ENCODE assay signal across 13 cellular contexts in genomic region chr21:17428484-17428869, GRCh38.
DNase-seq lines count a peak whose midpoint lies in the region; ATAC-seq and TF ChIP-seq lines count a peak whose summit lies in the region.
"Had no signal": no experiment of that assay in that cellular context is flagged by ENCODE, and none has a peak within 500 bp of the region (broad histone marks: within the 10 kb centered on the region; RNA-seq: fewer than 3 reads in every experiment).

No MANE protein-coding gene starts in this region.

- peaks cover 15% of the 10 kb centered on the region for H3K4me1 Mint-ChIP-seq in nephron progenitor cell
- peaks cover 0 to 2% of the 10 kb centered on the region in 2 donors for H3K4me1 Mint-ChIP-seq in stimulated activated naive B cell treated with anti-CD40 and anti-IgM and Interleukin-4, amounts not matched to agents 10 μg/mL and 1 μg/mL and 100 μg/mL, for 72 hours

- H3K27me3 Mint-ChIP-seq in nephron progenitor cell (ENCODE audit: low read depth, poor library complexity) = no peaks in the 10 kb centered on the region
- H3K27me3 Mint-ChIP-seq in stimulated activated naive B cell treated with anti-CD40 and anti-IgM and Interleukin-4, amounts not matched to agents 10 μg/mL and 1 μg/mL and 100 μg/mL, for 72 hours = peaks cover 6 to 8% of the 10 kb centered on the region in 2 donors

- H3K27ac Mint-ChIP-seq in nephron progenitor cell = no peak overlapping the region
- no peak overlapping the region for H3K27ac Mint-ChIP-seq in stimulated activated naive B cell treated with anti-CD40 and anti-IgM and Interleukin-4, amounts not matched to agents 10 μg/mL and 1 μg/mL and 100 μg/mL, for 72 hours

- peaks cover 18% of the 10 kb centered on the region for H3K9me3 Mint-ChIP-seq in nephron progenitor cell
- H3K9me3 Mint-ChIP-seq in stimulated activated naive B cell treated with anti-CD40 and anti-IgM and Interleukin-4, amounts not matched to agents 10 μg/mL and 1 μg/mL and 100 μg/mL, for 72 hours = peaks cover 4 to 10% of the 10 kb centered on the region in 2 donors

- TF ChIP-seq CTCF in nephron progenitor cell (IDR thresholded peaks at IDR 0.05) = no peak

- DNase-seq in DMS79 treated with DMSO at 0.1 percent for 48 hours (lab: John Stamatoyannopoulos, UW) (peak; percentile 64), NCI-H82 (lab: John Stamatoyannopoulos, UW) (no peak), nephron progenitor cell (no peak), A172 (ENCODE audit: low spot score) (no peak)
- DNase-seq in stimulated activated naive B cell treated with anti-CD40 and anti-IgM and Interleukin-4, amounts not matched to agents 10 μg/mL and 1 μg/mL and 100 μg/mL, for 72 hours = no peak
- DNase-seq: activated effector memory CD4-positive, alpha-beta T cell treated with Interleukin-2 at 50 U/mL for 16 hours; Kasumi-1; naive B cell; NCI-H446; SJCRH30 had no signal

- ATAC-seq in GM19395 (IDR thresholded peaks at IDR 0.05; ENCODE audit: unreplicated experiment) (peak; percentile 84), HG02798 (IDR thresholded peaks at IDR 0.05; ENCODE audit: poor library complexity, unreplicated experiment) (peak; percentile 55), HG03457 (IDR thresholded peaks at IDR 0.05; ENCODE audit: unreplicated experiment) (peak; percentile 47)
- no peak for ATAC-seq in stimulated activated naive B cell treated with anti-CD40 and anti-IgM and Interleukin-4, amounts not matched to agents 10 μg/mL and 1 μg/mL and 100 μg/mL, for 72 hours (replicated peaks)

- peaks cover 5% of the 10 kb centered on the region for H3K36me3 Mint-ChIP-seq in nephron progenitor cell (ENCODE audit: low read depth)
- H3K36me3 Mint-ChIP-seq in stimulated activated naive B cell treated with anti-CD40 and anti-IgM and Interleukin-4, amounts not matched to agents 10 μg/mL and 1 μg/mL and 100 μg/mL, for 72 hours = peaks cover 0 to 3% of the 10 kb centered on the region in 2 donors
- H3K36me3 Mint-ChIP-seq: naive B cell had no signal

- H3K4me3 Mint-ChIP-seq in nephron progenitor cell = no peak overlapping the region
- no peak overlapping the region for H3K4me3 Mint-ChIP-seq in stimulated activated naive B cell treated with anti-CD40 and anti-IgM and Interleukin-4, amounts not matched to agents 10 μg/mL and 1 μg/mL and 100 μg/mL, for 72 hours
- H3K4me3 Mint-ChIP-seq: naive B cell had no signal

Comparison
In these comparisons a context has a peak if more than half of its experiments do, and no peak if none do; other contexts are left out.
1. ATAC-seq: peak in GM19395 (single experiment), HG02798 (single experiment) and HG03457 (single experiment); none in stimulated activated naive B cell treated with anti-CD40 and anti-IgM and Interleukin-4, amounts not matched to agents 10 μg/mL and 1 μg/mL and 100 μg/mL, for 72 hours (0 of 2).